Comparison of ENCODE assay signal across 8 cellular contexts in genomic region chr19:2840794-2841790, GRCh38. TPM values are rescaled to one million over a fixed set of nuclear protein-coding genes. Genes with fewer than 3 reads are reported as not detected.
DNase-seq lines count a peak whose midpoint lies in the region; ATAC-seq, FAIRE-seq and TF ChIP-seq lines count a peak whose summit lies in the region.

ZNF555 (plus strand) TSS chr19:2841475; CDS start chr19:2841573, 98 bp downstream.

- peak within 1 kb of the TSS; percentile 100 for H3K4me2 ChIP-seq in BLaER1

- ATAC-seq in HG03442 (IDR thresholded peaks at IDR 0.05; ENCODE audit: unreplicated experiment) (peak; percentile 86), left lung (peak; percentile 99)

- peak within 1 kb of the TSS; percentile 92 for H3K9ac ChIP-seq in BLaER1

- H3K27me3 ChIP-seq in BLaER1 (no peaks in the 10 kb centered on the region), left lung (no peaks in the 10 kb centered on the region)

- H3K4me1 ChIP-seq in BLaER1 (peaks cover 33% of the 10 kb centered on the region), left lung (peaks cover 6 to 19% of the 10 kb centered on the region in 2 donors)

- H3K36me3 ChIP-seq in BLaER1 (peaks cover 40% of the 10 kb centered on the region), left lung (peaks cover 0 to 11% of the 10 kb centered on the region in 2 donors)

- intact Hi-C loops in left lung (cut with DNase I): no loop called here

- H4K20me1 ChIP-seq in BLaER1: peaks cover 28% of the 10 kb centered on the region

- H3K27ac ChIP-seq in BLaER1: peak within 1 kb of the TSS; percentile 96
- peak within 1 kb of the TSS; percentile 90 to 95 for H3K27ac ChIP-seq in left lung

- DNase-seq in GM19239 (ENCODE audit: insufficient read length, low spot score): peak; percentile 96
- peak; percentile 99 for DNase-seq in NCI-H69 (lab: John Stamatoyannopoulos, UW)
- peak; percentile 99 for DNase-seq in activated CD4-positive, alpha-beta T cell treated with anti-CD3 and anti-CD28 coated beads, Interleukin-2, amount 50 U/mL, for 4 hours
- DNase-seq in dermis blood vessel endothelial cell: peak; percentile 100
- DNase-seq in left lung: peak; percentile 96 to 99
- DNase-seq in stimulated activated CD4-positive, alpha-beta T cell treated with anti-CD3 and anti-CD28 coated beads, Interleukin-2, amount 100 ng/mL, for 4 hours (ENCODE audit: low read depth): peak; percentile 99

- H3K9me3 ChIP-seq in BLaER1 (peaks cover 66% of the 10 kb centered on the region), left lung (peaks cover 0 to 40% of the 10 kb centered on the region in 2 donors)

- peak; percentile 97 for FAIRE-seq in GM19239 (lab: Jason Lieb, UNC)

- H3K4me3 ChIP-seq in BLaER1 (peak within 1 kb of the TSS; percentile 93), left lung (peak within 1 kb of the TSS; percentile 72 to 74)

- peak; percentile 49 to 63 for TF ChIP-seq CTCF in left lung (IDR thresholded peaks at IDR 0.05)

RNA-seq across cellular contexts. Expression of gene ZNF555, which starts in this region (rescaled TPM):
- total RNA-seq in dermis blood vessel endothelial cell (7.9 and 9.7 TPM in 2 replicates), left lung (1 to 10 TPM; 6.2 to 6.6 TPM)

Comparison
In these comparisons a context has a peak if more than half of its experiments do, and no peak if none do; other contexts are left out.
1. Peak in every context shown above with its lines: DNase-seq, ATAC-seq, H3K4me3 ChIP-seq and H3K27ac ChIP-seq.